8 cellular contexts compared by ENCODE assay signal in genomic region chr18:69935319-69936190, GRCh38. TPM values are rescaled to one million over a fixed set of nuclear protein-coding genes. Genes with fewer than 3 reads are reported as not detected.
A peak's percentile ranks its signal among the peaks of the same experiment; 100 is the strongest.
DNase-seq lines count a peak whose midpoint lies in the region; ATAC-seq, FAIRE-seq and TF ChIP-seq lines count a peak whose summit lies in the region.

No MANE protein-coding gene starts in this region.

- H3K4me2 ChIP-seq in H1 (ENCODE audit: insufficient read depth in 1 of 2, low read depth in 2 of 2, low read length in 2 of 2), result no peak overlapping the region

- no peak overlapping the region for H4K8ac ChIP-seq in H1 (ENCODE audit: extremely low read depth, insufficient read depth, low read length)

- no peak for DNase-seq in H1 (ENCODE audit: low read depth in 1 of 2, low spot score in 2 of 2)
- peak; percentile 75 for DNase-seq in stimulated activated CD8-positive, alpha-beta memory T cell treated with anti-CD3 and anti-CD28 coated beads, Interleukin-12 subunit alpha, Interleukin-12 subunit beta, amount 100 ng/mL, for 4 hours (ENCODE audit: low read depth)
- no peak for DNase-seq in NCI-H1092 (lab: John Stamatoyannopoulos, UW)
- DNase-seq in sigmoid colon, result no peak
- DNase-seq in NCI-H82 (lab: John Stamatoyannopoulos, UW), result no peak

- ATAC-seq in GM18519 (IDR thresholded peaks at IDR 0.05; ENCODE audit: low FRiP score, unreplicated experiment) (peak; percentile 85), HG02943 (IDR thresholded peaks at IDR 0.05; ENCODE audit: low read depth, unreplicated experiment) (peak; percentile 98)
- ATAC-seq in activated CD4-positive, CD25-positive, alpha-beta regulatory T cell treated with anti-CD3 and anti-CD28 coated beads, Interleukin-2, amount 50 U/mL, for 24 hours, result peak; percentile 96 to 97

- H3K4me3 ChIP-seq in H1 (ENCODE audit: extremely low read depth in 1 of 4, insufficient read depth in 2 of 4, low read depth in 3 of 4, low read length in 4 of 4) (no peak overlapping the region), sigmoid colon (no peak overlapping the region)

- no peak overlapping the region for H4K91ac ChIP-seq in H1 (replicated peaks; ENCODE audit: insufficient read length, low read length)

- no peak overlapping the region for H2BK12ac ChIP-seq in H1 (ENCODE audit: low read depth, low read length)

- H3K4me1 ChIP-seq in H1 (replicated peaks in 1 of 4; ENCODE audit: control insufficient read depth in 3 of 4, insufficient read depth in 4 of 4, low read length in 3 of 4) (no peaks in the 10 kb centered on the region), sigmoid colon (peaks cover 0 to 6% (median 0%) of the 10 kb centered on the region in 4 donors)

- H3K56ac ChIP-seq in H1 (replicated peaks; ENCODE audit: insufficient read length, low read depth, low read length), result no peak overlapping the region

- no peaks in the 10 kb centered on the region; the same call in 1 of the 2 replicates for H3K23me2 ChIP-seq in H1 (ENCODE audit: low read depth, low read length)

- CTCF ChIA-PET in H1 (lab: Charles Lee; ENCODE audit: partially characterized antibody), result interaction anchor here (1.3 to 1.9 kb wide), 4 partner anchors 21 to 50 kb away, joined by 4 to 7 read pairs (median 4); no protein-coding TSS in a partner anchor

- intact Hi-C loops in sigmoid colon (cut with DNase I), result no loop called here

- TF ChIP-seq EP300 in H1 (IDR thresholded peaks at IDR 0.05; ENCODE audit: borderline replicate concordance in 1 of 2, low read depth in 2 of 2, low read length in 2 of 2) (no peak), sigmoid colon (IDR thresholded peaks at IDR 0.05) (no peak)

- H2BK20ac ChIP-seq in H1 (ENCODE audit: low read length), result no peak overlapping the region

- 89% methylated on average over 12 of the region's 12 CpGs; no CpG with 5 or more reads in 1 of the 2 experiments for WGBS in H1 (ENCODE audit: extremely low coverage in 1 of 2, insufficient coverage in 1 of 2, insufficient read length in 1 of 2, insufficient replicate concordance in 2 of 2, low coverage in 1 of 2, low lambda C conversion rate in 2 of 2, missing lambda C conversion rate in 1 of 2), 2 experiments
- 66 to 77% methylated on average over 12 of the region's 12 CpGs for WGBS in sigmoid colon, 2 donors

- H2BK120ac ChIP-seq in H1 (replicated peaks; ENCODE audit: low read depth, low read length), result no peak overlapping the region

- POLR2A ChIA-PET in H1 (lab: Charles Lee; ENCODE audit: partially characterized antibody), result interaction anchor here (1.3 kb wide), 1 partner anchor 9 kb away, joined by 3 read pairs; no protein-coding TSS in a partner anchor

- no peak for FAIRE-seq in H1 (lab: Jason Lieb, UNC)

- H3K9me3 ChIP-seq in H1 (ENCODE audit: insufficient read depth in 2 of 2, low read depth in 1 of 2, low read length in 1 of 2) (no peaks in the 10 kb centered on the region), sigmoid colon (no peaks in the 10 kb centered on the region)

- no peak overlapping the region for H3K18ac ChIP-seq in H1 (ENCODE audit: extremely low read depth, low read length)

- no peak overlapping the region for H4K5ac ChIP-seq in H1 (ENCODE audit: insufficient read length, low read depth, low read length)

- H3K27me3 ChIP-seq in H1 (replicated peaks in 1 of 4; ENCODE audit: control insufficient read depth in 3 of 4, extremely low read depth in 1 of 4, insufficient read depth in 3 of 4, low read length in 3 of 4), result no peaks in the 10 kb centered on the region
- H3K27me3 ChIP-seq in sigmoid colon, result no peaks in the 10 kb centered on the region

- no peak overlapping the region for H3K4ac ChIP-seq in H1 (replicated peaks; ENCODE audit: insufficient read length, low read depth, low read length)

- no peak overlapping the region for H2AK5ac ChIP-seq in H1 (ENCODE audit: low read depth, low read length)

- no peak overlapping the region for H2BK15ac ChIP-seq in H1 (ENCODE audit: low read length)

- H2BK5ac ChIP-seq in H1 (ENCODE audit: low read depth, low read length), result no peak overlapping the region

- H3K36me3 ChIP-seq in H1 (ENCODE audit: control insufficient read depth in 2 of 4, insufficient read depth in 4 of 4, low read length in 3 of 4) (no peaks in the 10 kb centered on the region), sigmoid colon (no peaks in the 10 kb centered on the region)

- no peaks in the 10 kb centered on the region for H4K20me1 ChIP-seq in H1 (replicated peaks in 1 of 2; ENCODE audit: control insufficient read depth in 1 of 2, insufficient read depth in 2 of 2, low read length in 2 of 2)

- no peak overlapping the region for H3K23ac ChIP-seq in H1 (ENCODE audit: insufficient read length)

- no peaks in the 10 kb centered on the region for H3K79me1 ChIP-seq in H1 (ENCODE audit: low read depth, low read length)

- TF ChIP-seq CTCF in H1 (IDR thresholded peaks at IDR 0.05; ENCODE audit: control extremely low read depth in 1 of 3, insufficient read depth in 1 of 3, low read depth in 1 of 3, low read length in 3 of 3) (no peak), sigmoid colon (IDR thresholded peaks at IDR 0.05) (no peak)

- no peak overlapping the region for H3K14ac ChIP-seq in H1 (ENCODE audit: insufficient read length)

- TF ChIP-seq POLR2A in H1 (IDR thresholded peaks at IDR 0.05; ENCODE audit: control extremely low read depth in 1 of 2, low read depth in 2 of 2, low read length in 2 of 2) (no peak), sigmoid colon (IDR thresholded peaks at IDR 0.05) (no peak)

- no peak overlapping the region for H3K27ac ChIP-seq in H1 (ENCODE audit: low read depth, low read length)
- no peak overlapping the region for H3K27ac ChIP-seq in sigmoid colon

- H3K79me2 ChIP-seq in H1 (ENCODE audit: control insufficient read depth in 1 of 2, insufficient read depth in 2 of 2, low read length in 2 of 2), result no peaks in the 10 kb centered on the region

- H3K9ac ChIP-seq in H1 (replicated peaks in 1 of 4; ENCODE audit: extremely low read depth in 1 of 4, low read depth in 3 of 4, low read length in 3 of 4), result no peak overlapping the region; a peak in 1 of 7 replicates

- no peak for TF ChIP-seq RAD21 in H1 (IDR thresholded peaks at IDR 0.05 in 1 of 2, conservative IDR thresholded peaks at IDR 0.05 in 1 of 2; ENCODE audit: low read depth in 2 of 2, low read length in 2 of 2)

- H2AFZ ChIP-seq in H1 (ENCODE audit: low read length), result no peak overlapping the region

TF ChIP-seq in H1, 55 proteins besides CTCF, POLR2A, EP300 and RAD21:
- no peak for TF ChIP-seq CBX5 (IDR thresholded peaks at IDR 0.05; ENCODE audit: low read depth, low read length)
- TF ChIP-seq YY1 (IDR thresholded peaks at IDR 0.05; ENCODE audit: low read depth, low read length), result peak; percentile 54; the same call in 1 of the 2 replicates
- TF ChIP-seq CREB1 (IDR thresholded peaks at IDR 0.05), result no peak
- TF ChIP-seq ATF3 (IDR thresholded peaks at IDR 0.05; ENCODE audit: insufficient read depth, low read depth, low read length), result no peak
TF ChIP-seq in H1: peak in this region for 1.

RNA-seq across cellular contexts. Expression of gene CD226, which starts 12.1 kb away (rescaled TPM):
- total RNA-seq in H1 (2021; fragmentation: NEBNext Ultra II Directional; extraction: Animal tissue kit (Norgen Biotek cat#: 25700)), result not detected in 2 replicates
- polyA plus RNA-seq in H1 (2011; rRNA removed), result not detected in 2 replicates
- polyA plus RNA-seq in H1 (2011; cell fraction: cytosol; rRNA removed), result 0.06 TPM
- polyA plus RNA-seq in H1 (2011; cell fraction: nucleus; rRNA removed), result 0.04 TPM
- not detected in 4 replicates for polyA plus RNA-seq in H1 (2012, experiment 1 of 2)
- not detected for polyA plus RNA-seq in H1 (2012, experiment 2 of 2)
- polyA plus RNA-seq in H1 (2013, experiment 1 of 2), result 0.04 TPM
- 0.04 TPM for polyA plus RNA-seq in H1 (2013, experiment 2 of 2)
- polyA minus RNA-seq in H1 (2011; rRNA and poly(A)+ RNA removed), result 0.22 and 0.32 TPM in 2 replicates
- not detected for polyA minus RNA-seq in H1 (2011; cell fraction: cytosol; rRNA and poly(A)+ RNA removed)
- not detected for polyA minus RNA-seq in H1 (2011; cell fraction: nucleus; rRNA and poly(A)+ RNA removed)
- total RNA-seq in sigmoid colon, result 1 to 10 TPM in 1 of 4 donors, under 1 TPM in 3; 0.36 to 1.2 (median 0.52) TPM
- polyA plus RNA-seq in sigmoid colon, result 1 to 10 TPM in 2 of 3 donors, under 1 TPM in 1; under 0.01 to 2.4 (median 1.4) TPM
